1 cellular context compared by ENCODE assay signal in genomic region chr7:106625678-106626301, GRCh38.
TF ChIP-seq lines count a peak whose summit lies in the region.

No MANE protein-coding gene starts in this region.

TF ChIP-seq in K562, 482 proteins besides CTCF, POLR2A, EP300 and RAD21 (continued from another document):
- TF ChIP-seq PRPF4 (IDR thresholded peaks at IDR 0.05; ENCODE audit: insufficient read depth, low read depth, low read length, poor library complexity, severe bottlenecking) (no peak), U2AF1 (optimal IDR thresholded peaks at IDR 0.05; ENCODE audit: low read depth, low read length) (no peak), ZNF41 (CRISPR knock-in tag; conservative IDR thresholded peaks at IDR 0.05) (no peak), PYGO2 (tag; IDR thresholded peaks at IDR 0.05) (peak; percentile 7; the same call in 1 of the 2 replicates), RFX7 (CRISPR knock-in tag; IDR thresholded peaks at IDR 0.05) (no peak), RBM22 (IDR thresholded peaks at IDR 0.05; ENCODE audit: low read depth, low read length, poor library complexity, severe bottlenecking) (no peak), ZNF507 (tag; conservative IDR thresholded peaks at IDR 0.05) (no peak), ZNF239 (CRISPR knock-in tag; IDR thresholded peaks at IDR 0.05) (no peak), MAX (CRISPR knock-in tag; IDR thresholded peaks at IDR 0.05) (no peak), ZNF175 (CRISPR knock-in tag; IDR thresholded peaks at IDR 0.05; ENCODE audit: low read depth) (peak; percentile 93), GABPA (tag; conservative IDR thresholded peaks at IDR 0.05; ENCODE audit: low read depth) (peak; percentile 37; the same call in 1 of the 2 replicates), IFI16 (CRISPR knock-in tag; IDR thresholded peaks at IDR 0.05) (no peak), HMG20A (CRISPR knock-in tag; conservative IDR thresholded peaks at IDR 0.05) (no peak), USF1 (CRISPR knock-in tag; IDR thresholded peaks at IDR 0.05) (peak; percentile 60), FOXA3 (CRISPR knock-in tag; conservative IDR thresholded peaks at IDR 0.05 in 1 of 2, IDR thresholded peaks at IDR 0.05 in 1 of 2) (no peak), POLR2H (tag; IDR thresholded peaks at IDR 0.05; ENCODE audit: low read depth) (no peak), SMAD2 (IDR thresholded peaks at IDR 0.05; ENCODE audit: low read depth, low read length) (no peak), MCM2 (IDR thresholded peaks at IDR 0.05; ENCODE audit: low read depth) (no peak), ZNF668 (CRISPR knock-in tag; IDR thresholded peaks at IDR 0.05) (peak; percentile 72)
- TF ChIP-seq, protein P1, sequence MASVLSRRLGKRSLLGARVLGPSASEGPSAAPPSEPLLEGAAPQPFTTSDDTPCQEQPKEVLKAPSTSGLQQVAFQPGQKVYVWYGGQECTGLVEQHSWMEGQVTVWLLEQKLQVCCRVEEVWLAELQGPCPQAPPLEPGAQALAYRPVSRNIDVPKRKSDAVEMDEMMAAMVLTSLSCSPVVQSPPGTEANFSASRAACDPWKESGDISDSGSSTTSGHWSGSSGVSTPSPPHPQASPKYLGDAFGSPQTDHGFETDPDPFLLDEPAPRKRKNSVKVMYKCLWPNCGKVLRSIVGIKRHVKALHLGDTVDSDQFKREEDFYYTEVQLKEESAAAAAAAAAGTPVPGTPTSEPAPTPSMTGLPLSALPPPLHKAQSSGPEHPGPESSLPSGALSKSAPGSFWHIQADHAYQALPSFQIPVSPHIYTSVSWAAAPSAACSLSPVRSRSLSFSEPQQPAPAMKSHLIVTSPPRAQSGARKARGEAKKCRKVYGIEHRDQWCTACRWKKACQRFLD (CRISPR knock-in tag; IDR thresholded peaks at IDR 0.05) = peak; percentile 70; the same call in 1 of the 2 replicates
- TF ChIP-seq, protein P2, sequence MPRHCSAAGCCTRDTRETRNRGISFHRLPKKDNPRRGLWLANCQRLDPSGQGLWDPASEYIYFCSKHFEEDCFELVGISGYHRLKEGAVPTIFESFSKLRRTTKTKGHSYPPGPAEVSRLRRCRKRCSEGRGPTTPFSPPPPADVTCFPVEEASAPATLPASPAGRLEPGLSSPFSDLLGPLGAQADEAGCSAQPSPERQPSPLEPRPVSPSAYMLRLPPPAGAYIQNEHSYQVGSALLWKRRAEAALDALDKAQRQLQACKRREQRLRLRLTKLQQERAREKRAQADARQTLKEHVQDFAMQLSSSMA (CRISPR knock-in tag; IDR thresholded peaks at IDR 0.05) = no peak
